13 cellular contexts compared by ENCODE assay signal in the genomic region with DNA sequence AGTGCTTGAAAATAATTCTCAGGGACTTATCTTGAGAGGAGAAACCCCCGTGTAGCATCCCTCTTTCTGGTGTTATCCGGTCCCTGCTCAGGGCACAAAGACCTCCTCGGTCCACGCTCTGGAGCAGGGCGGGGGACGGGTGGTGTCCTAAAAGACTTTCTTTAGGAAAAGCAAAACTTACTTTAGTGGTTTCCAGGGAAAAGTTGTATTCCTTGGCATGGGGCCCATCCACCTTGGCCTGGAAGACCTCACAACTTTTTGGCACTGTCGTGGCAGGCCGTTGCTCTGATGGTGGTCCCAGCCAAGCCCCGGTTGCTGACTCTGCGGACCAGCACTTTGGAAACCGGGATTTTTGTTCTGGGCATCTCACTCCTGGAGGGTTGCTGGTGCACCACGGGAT. TPM values are rescaled to one million over a fixed set of nuclear protein-coding genes. Genes with fewer than 3 reads are reported as not detected.
"Had no signal": no experiment of that assay in that cellular context is flagged by ENCODE, and none has a peak within 500 bp of the region (broad histone marks: within the 10 kb centered on the region; RNA-seq: fewer than 3 reads in every experiment).

No MANE protein-coding gene starts in this region.

- DNase-seq: activated CD4-positive, alpha-beta T cell treated with anti-CD3 and anti-CD28 coated beads for 48 hours; activated naive CD4-positive, alpha-beta T cell treated with anti-CD3 and anti-CD28 coated beads for 36 hours; central memory CD4-positive, alpha-beta T cell; effector memory CD8-positive, alpha-beta T cell; left cardiac atrium; T-cell; T1000; transverse colon had no signal

- H3K9me3 ChIP-seq: pancreas, transverse colon had no signal

- H3K4me1 ChIP-seq: pancreas had no signal

- ATAC-seq: effector memory CD8-positive, alpha-beta T cell; left cardiac atrium; natural killer cell treated with Interleukin-12 subunit alpha and Interleukin-12 subunit beta and Interleukin-15 and Interleukin-18, amount 100 ng/mL, for 72 hours; pancreas; T-cell had no signal

- H3K4me3 ChIP-seq: lung, pancreas, transverse colon had no signal

- H3K36me3 ChIP-seq: pancreas, transverse colon had no signal

- H3K27ac ChIP-seq: pancreas, transverse colon had no signal

RNA-seq across cellular contexts. Expression of a gene that starts 2.7 kb away (rescaled TPM):
- total RNA-seq: activated naive CD4-positive, alpha-beta T cell treated with anti-CD3 and anti-CD28 coated beads for 36 hours; activated T-helper 1 cell treated with anti-CD3 and anti-CD28 coated beads, Interleukin-12 subunit alpha, Interleukin-12 subunit beta, Interleukin-2, Interleukin-4 antibody, amounts not matched to agents 30 ng/mL and 10 ng/mL and 1 ng/mL, durations not matched to agents 14 hours and 24 hours and 36 hours; left cardiac atrium; natural killer cell treated with Interleukin-12 subunit alpha and Interleukin-12 subunit beta and Interleukin-15 and Interleukin-18, amount 100 ng/mL, for 72 hours; pancreas; SK-MEL-5 had no signal
